24 cellular contexts compared by ENCODE assay signal in the genomic region with DNA sequence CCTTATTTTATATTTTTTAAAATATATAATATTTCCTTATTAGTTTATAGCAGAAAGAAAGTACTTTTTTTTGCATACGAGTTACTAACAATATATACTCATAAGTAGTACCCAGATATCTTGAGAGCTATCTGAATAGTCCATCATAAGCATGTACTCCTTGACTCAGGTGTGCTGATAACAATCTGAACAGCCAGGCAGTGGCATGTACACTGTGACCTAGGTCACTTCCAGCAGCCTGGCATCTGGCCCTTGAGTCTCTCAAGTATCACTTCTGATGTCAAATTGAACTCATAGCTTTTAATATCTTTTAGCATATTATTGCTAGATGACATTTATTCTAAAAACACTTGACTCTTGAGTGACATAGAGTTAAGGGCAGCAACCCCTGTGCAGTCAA.
"Had no signal": no experiment of that assay in that cellular context is flagged by ENCODE, and none has a peak within 500 bp of the region (broad histone marks: within the 10 kb centered on the region; RNA-seq: fewer than 3 reads in every experiment).

No MANE protein-coding gene starts in this region.

- H3K27me3 ChIP-seq: brain microvascular endothelial cell, SJCRH30 had no signal

- H3K36me3 ChIP-seq: brain microvascular endothelial cell, SJCRH30, WERI-Rb-1 had no signal

- H3K4me3 ChIP-seq: SJCRH30, SK-N-MC had no signal

- ATAC-seq: activated CD8-positive, alpha-beta memory T cell treated with anti-CD3 and anti-CD28 coated beads, Interleukin-2, amount 10 ng/mL, durations not matched to agents 7 days and 5 days; activated naive CD8-positive, alpha-beta T cell treated with anti-CD3 and anti-CD28 coated beads, Interleukin-2, amount 50 U/mL, for 24 hours had no signal

- H3K4me1 ChIP-seq: SJCRH30 had no signal

- H3K9me3 ChIP-seq: SJCRH30 had no signal

- DNase-seq: activated CD4-positive, alpha-beta memory T cell treated with anti-CD3 and anti-CD28 coated beads, Interleukin-2, amount 10 ng/mL, durations not matched to agents 7 days and 5 days; activated CD4-positive, alpha-beta T cell treated with anti-CD3 and anti-CD28 coated beads for 1 hour; activated CD4-positive, alpha-beta T cell treated with anti-CD3 and anti-CD28 coated beads for 48 hours; activated CD4-positive, CD25-positive, alpha-beta regulatory T cell; activated CD8-positive, alpha-beta memory T cell treated with anti-CD3 and anti-CD28 coated beads for 24 hours; activated CD8-positive, alpha-beta memory T cell treated with anti-CD3 and anti-CD28 coated beads, Interleukin-2, amount 10 ng/mL, durations not matched to agents 7 days and 5 days; activated CD8-positive, alpha-beta memory T cell treated with anti-CD3 and anti-CD28 coated beads, Interleukin-2, amount 50 U/mL, for 48 hours; activated effector memory CD4-positive, alpha-beta T cell treated with Interleukin-2 at 50 U/mL for 16 hours; activated naive CD4-positive, alpha-beta T cell treated with anti-CD3 and anti-CD28 coated beads, Interleukin-2, amount 10 ng/mL, durations not matched to agents 7 days and 5 days; activated naive CD8-positive, alpha-beta T cell treated with anti-CD3 and anti-CD28 coated beads, Interleukin-2, amount 50 U/mL, for 24 hours; activated T-cell treated with anti-CD3 and anti-CD28 coated beads, Interleukin-2, amount 50 U/mL, for 48 hours; anterior cingulate cortex; brain microvascular endothelial cell; central memory CD4-positive, alpha-beta T cell; NCI-H1092 treated with DMSO at 0.1 percent for 48 hours; NCI-H146; NCI-H187; NCI-H2029 treated with DMSO at 0.1 percent for 48 hours; NCI-H345; SJCRH30; T1000; WERI-Rb-1 had no signal

- H3K27ac ChIP-seq: brain microvascular endothelial cell, KMS-11, SJCRH30, SK-N-MC, WERI-Rb-1 had no signal
